Comparison of ENCODE assay signal across 1 cellular context in the genomic region with DNA sequence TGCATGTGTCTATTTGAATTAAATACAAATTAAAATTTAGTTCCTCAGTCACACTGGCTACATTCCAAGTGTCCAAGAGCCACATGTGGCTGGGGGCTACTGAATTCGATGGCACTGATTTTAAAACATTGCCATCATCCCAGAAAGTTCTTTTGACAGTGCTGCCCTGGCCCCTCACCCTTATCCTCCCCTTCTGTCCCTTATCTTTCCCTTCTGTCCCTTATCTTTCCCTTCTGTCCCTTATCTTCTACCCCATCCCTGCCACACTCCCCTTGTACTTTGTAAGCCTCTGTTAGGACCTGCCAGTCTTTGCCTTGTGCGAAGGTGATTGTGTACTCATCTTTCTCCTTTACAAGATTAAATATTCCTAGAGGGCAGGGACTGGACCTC.
TF ChIP-seq lines count a peak whose summit lies in the region.

No MANE protein-coding gene starts in this region.

TF ChIP-seq in SK-N-SH treated with all-trans-retinoic acid at 6 μM for 48 hours, 23 proteins besides CTCF, POLR2A, EP300 and RAD21 (continued from another document):
- TF ChIP-seq ZNF8 (CRISPR knock-in tag; IDR thresholded peaks at IDR 0.05) (no peak; the same call in 1 of the 2 replicates), TSHZ2 (CRISPR knock-in tag; IDR thresholded peaks at IDR 0.05) (no peak), ZC3H10 (CRISPR knock-in tag; IDR thresholded peaks at IDR 0.05) (no peak), ZNF565 (CRISPR knock-in tag; conservative IDR thresholded peaks at IDR 0.05; ENCODE audit: low read depth) (no peak), ESRRG (CRISPR knock-in tag; IDR thresholded peaks at IDR 0.05) (no peak), ISL1 (CRISPR knock-in tag; IDR thresholded peaks at IDR 0.05) (no peak)
- TF ChIP-seq, protein P1, sequence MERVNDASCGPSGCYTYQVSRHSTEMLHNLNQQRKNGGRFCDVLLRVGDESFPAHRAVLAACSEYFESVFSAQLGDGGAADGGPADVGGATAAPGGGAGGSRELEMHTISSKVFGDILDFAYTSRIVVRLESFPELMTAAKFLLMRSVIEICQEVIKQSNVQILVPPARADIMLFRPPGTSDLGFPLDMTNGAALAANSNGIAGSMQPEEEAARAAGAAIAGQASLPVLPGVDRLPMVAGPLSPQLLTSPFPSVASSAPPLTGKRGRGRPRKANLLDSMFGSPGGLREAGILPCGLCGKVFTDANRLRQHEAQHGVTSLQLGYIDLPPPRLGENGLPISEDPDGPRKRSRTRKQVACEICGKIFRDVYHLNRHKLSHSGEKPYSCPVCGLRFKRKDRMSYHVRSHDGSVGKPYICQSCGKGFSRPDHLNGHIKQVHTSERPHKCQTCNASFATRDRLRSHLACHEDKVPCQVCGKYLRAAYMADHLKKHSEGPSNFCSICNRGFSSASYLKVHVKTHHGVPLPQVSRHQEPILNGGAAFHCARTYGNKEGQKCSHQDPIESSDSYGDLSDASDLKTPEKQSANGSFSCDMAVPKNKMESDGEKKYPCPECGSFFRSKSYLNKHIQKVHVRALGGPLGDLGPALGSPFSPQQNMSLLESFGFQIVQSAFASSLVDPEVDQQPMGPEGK (CRISPR knock-in tag; IDR thresholded peaks at IDR 0.05; ENCODE audit: borderline replicate concordance) = no peak
